24 cellular contexts compared by ENCODE assay signal in genomic region chr4:10496200-10496599, GRCh38. TPM values are rescaled to one million over a fixed set of nuclear protein-coding genes. Genes with fewer than 3 reads are reported as not detected.
DNase-seq lines count a peak whose midpoint lies in the region; ATAC-seq and TF ChIP-seq lines count a peak whose summit lies in the region.
"Had no signal": no experiment of that assay in that cellular context is flagged by ENCODE, and none has a peak within 500 bp of the region (broad histone marks: within the 10 kb centered on the region; RNA-seq: fewer than 3 reads in every experiment).

No MANE protein-coding gene starts in this region.

- peak overlapping the region; percentile 5 to 85 (median 76); a peak in 5 of 7 replicates for H3K27ac Mint-ChIP-seq in H9
- H3K27ac Mint-ChIP-seq in neural progenitor cell, result no peak overlapping the region
- H3K27ac Mint-ChIP-seq: HFFc6, T-cell had no signal

- no peak overlapping the region for H2BK5ac ChIP-seq in H9 (ENCODE audit: insufficient read length, low read length)

- H3K36me3 Mint-ChIP-seq in H9 (ENCODE audit: insufficient read depth in 1 of 3, low read depth in 3 of 3) (0 out of 7 replicates have a peak, but pooled peaks cover 0 to 1% (median 0%) of the 10 kb centered on the region in 3 experiments), neural progenitor cell (no peaks in the 10 kb centered on the region)
- H3K36me3 Mint-ChIP-seq: CD14-positive monocyte, T-cell had no signal

- H3K14ac ChIP-seq in H9 (ENCODE audit: insufficient read depth, low read length), result no peak overlapping the region

- no peak overlapping the region for H4K5ac ChIP-seq in H9 (ENCODE audit: insufficient read length, low read depth, low read length)

- peak overlapping the region; percentile 13 for H3K27ac ChIP-seq in H9 (ENCODE audit: insufficient read length, low read depth, low read length)
- peak overlapping the region; percentile 89 for H3K27ac ChIP-seq in neural progenitor cell
- H3K27ac ChIP-seq: GM23248 had no signal

- no peak overlapping the region for H2AK5ac ChIP-seq in H9 (ENCODE audit: insufficient read length, low read length)

- peaks cover 7% of the 10 kb centered on the region for H3K27me3 ChIP-seq in H9 (ENCODE audit: insufficient read depth, low read length)
- H3K27me3 ChIP-seq in NT2/D1 (ENCODE audit: insufficient read depth, insufficient read length), result peaks cover 3% of the 10 kb centered on the region
- H3K27me3 ChIP-seq in neural progenitor cell, result no peaks in the 10 kb centered on the region

- H3F3A ChIP-seq in neural progenitor cell (ENCODE audit: low read depth), result peaks cover 35% of the 10 kb centered on the region

- H3K9me3 ChIP-seq in H9 (ENCODE audit: control insufficient read depth, low read depth, low read length), result no peaks in the 10 kb centered on the region
- no peaks in the 10 kb centered on the region for H3K9me3 ChIP-seq in NT2/D1 (ENCODE audit: insufficient read depth, low read length)
- no peaks in the 10 kb centered on the region for H3K9me3 ChIP-seq in neural progenitor cell (ENCODE audit: low read depth)
- H3K9me3 ChIP-seq: SK-N-SH had no signal

- no peak overlapping the region for H3K23ac ChIP-seq in H9 (ENCODE audit: insufficient read length, low read depth, low read length)

- H4K20me1 ChIP-seq in H9 (ENCODE audit: control insufficient read depth, insufficient read depth, insufficient read length) (no peaks in the 10 kb centered on the region), neural progenitor cell (ENCODE audit: low read depth) (no peaks in the 10 kb centered on the region)

- H3K79me2 ChIP-seq in H9 (ENCODE audit: insufficient read depth, low read length), result no peaks in the 10 kb centered on the region
- H3K79me2 ChIP-seq in neural progenitor cell (ENCODE audit: low read depth), result no peaks in the 10 kb centered on the region

- H3K4me1 ChIP-seq in H9 (ENCODE audit: insufficient read depth, low read length) (peaks cover 22% of the 10 kb centered on the region; the same call in 1 of the 2 replicates), NT2/D1 (ENCODE audit: insufficient read depth, insufficient read length) (peaks cover 5% of the 10 kb centered on the region), neural progenitor cell (peaks cover 60% of the 10 kb centered on the region)

- peak; percentile 85 for DNase-seq in H9
- peak; percentile 79 for DNase-seq in NT2/D1 (ENCODE audit: low read depth, low spot score)
- peak; percentile 92 for DNase-seq in iPS DF 19.7 (ENCODE audit: low read depth, low spot score)
- peak; percentile 88 for DNase-seq in neural progenitor cell (ENCODE audit: low spot score)
- no peak for DNase-seq in H4 (ENCODE audit: low spot score)
- no peak for DNase-seq in foreskin melanocyte
- DNase-seq: ACHN; COR-L47; DMS 273 treated with DMSO at 0.1 percent for 48 hours; DND-41; GM23248; HFFc6; IMR-90; Karpas-422; NCI-H1417 treated with DMSO at 0.1 percent for 48 hours; NCI-H446 treated with DMSO at 0.1 percent for 48 hours; NK-92 treated with Interleukin-12 subunit alpha and Interleukin-12 subunit beta, amount 100 ng/mL, for 24 hours; OCI-M1; SHP77 treated with DMSO at 0.1 percent for 48 hours; SK-N-SH; T-cell had no signal

- WGBS in H9 (ENCODE audit: extremely low coverage, insufficient read length, low lambda C conversion rate), result no CpG with 5 or more reads among the region's 4 CpGs

- H3K36me3 ChIP-seq in NT2/D1 (ENCODE audit: insufficient read depth, insufficient read length, low read length) (no peaks in the 10 kb centered on the region), neural progenitor cell (no peaks in the 10 kb centered on the region)

- no peaks in the 10 kb centered on the region for H3K79me1 ChIP-seq in H9 (ENCODE audit: insufficient read depth, low read depth, low read length, poor library complexity, severe bottlenecking)

- no peak overlapping the region for H2BK12ac ChIP-seq in H9 (ENCODE audit: insufficient read length, low read depth, low read length)

- no peak overlapping the region for H3T11ph ChIP-seq in H9 (ENCODE audit: low read length)

- peaks cover 66% of the 10 kb centered on the region for H3K27me3 Mint-ChIP-seq in H9 (ENCODE audit: low read depth)
- H3K27me3 Mint-ChIP-seq in neural progenitor cell (ENCODE audit: insufficient read depth, low read depth), result peaks cover 6% of the 10 kb centered on the region

- H3K4ac ChIP-seq in H9 (ENCODE audit: low read depth, low read length), result no peak overlapping the region

- H2BK120ac ChIP-seq in H9 (ENCODE audit: low read depth, low read length, poor library complexity, severe bottlenecking), result no peak overlapping the region

- H3K9ac ChIP-seq in H9 (ENCODE audit: extremely low read depth, insufficient read length, low read length), result no peak overlapping the region
- no peak overlapping the region for H3K9ac ChIP-seq in NT2/D1 (ENCODE audit: insufficient read length, low read depth)
- H3K9ac ChIP-seq in neural progenitor cell, result no peak overlapping the region
- H3K9ac ChIP-seq: GM23248, SK-N-SH had no signal

- H3K56ac ChIP-seq in H9 (ENCODE audit: insufficient read length, low read depth, low read length), result no peak overlapping the region

- no peak overlapping the region for H4K8ac ChIP-seq in H9 (replicated peaks; ENCODE audit: insufficient read length, low read depth, low read length)

- H3K4me2 ChIP-seq in H9 (ENCODE audit: insufficient read depth, insufficient read length, low read length), result peak overlapping the region; percentile 28
- H3K4me2 ChIP-seq in neural progenitor cell, result peak overlapping the region; percentile 74
- H3K4me2 ChIP-seq: SK-N-SH had no signal

- peaks cover 50 to 57% of the 10 kb centered on the region in 2 experiments for H3K4me1 Mint-ChIP-seq in H9
- H3K4me1 Mint-ChIP-seq in neural progenitor cell, result peaks cover 40% of the 10 kb centered on the region
- H3K4me1 Mint-ChIP-seq: CD14-positive monocyte, T-cell had no signal

- H3K4me3 ChIP-seq in NT2/D1 (ENCODE audit: insufficient read length, low read depth), result no peak overlapping the region
- no peak overlapping the region for H3K4me3 ChIP-seq in neural progenitor cell
- H3K4me3 ChIP-seq: GM23248 had no signal

- H2AFZ ChIP-seq in H9 (ENCODE audit: low read length) (no peak overlapping the region), neural progenitor cell (replicated peaks) (no peak overlapping the region)
- H2AFZ ChIP-seq: GM23248 had no signal

- H3K18ac ChIP-seq in H9 (ENCODE audit: insufficient read length, low read depth, low read length), result no peak overlapping the region

- H3K4me3 Mint-ChIP-seq in H9 (peak overlapping the region; percentile 15 to 35; a peak in 4 of 5 replicates), neural progenitor cell (peak overlapping the region; percentile 1)
- H3K4me3 Mint-ChIP-seq: CD14-positive monocyte, HFFc6, T-cell had no signal

- ATAC-seq in HG03139 (IDR thresholded peaks at IDR 0.05; ENCODE audit: unreplicated experiment) (no peak), HG03108 (IDR thresholded peaks at IDR 0.05; ENCODE audit: unreplicated experiment) (no peak)
- ATAC-seq: T-cell had no signal

- no peaks in the 10 kb centered on the region for H3K23me2 ChIP-seq in H9 (ENCODE audit: insufficient read length, low read depth, low read length, poor library complexity, severe bottlenecking)

- TF ChIP-seq CTCF in H9 (conservative IDR thresholded peaks at IDR 0.05) (no peak), neural progenitor cell (IDR thresholded peaks at IDR 0.05) (no peak)

- no peak overlapping the region for H2BK20ac ChIP-seq in H9 (ENCODE audit: low read depth, low read length, poor library complexity, severe bottlenecking)

- H3K9me3 Mint-ChIP-seq in H9, result no peaks in the 10 kb centered on the region
- H3K9me3 Mint-ChIP-seq in neural progenitor cell, result peaks cover 3% of the 10 kb centered on the region
- H3K9me3 Mint-ChIP-seq: HFFc6, T-cell had no signal

- no peak overlapping the region for H4K91ac ChIP-seq in H9 (ENCODE audit: insufficient read length, low read depth, low read length)

- no peak overlapping the region for H2BK15ac ChIP-seq in H9 (ENCODE audit: low read depth, low read length)

RNA-seq across cellular contexts. Expression of gene ZNF518B, which starts 39.0 kb away (rescaled TPM):
- total RNA-seq in H9 (2021), result 9.6 and 11.5 TPM in 2 replicates
- 85.8 and 158 TPM in 2 replicates for total RNA-seq in neural progenitor cell (ENCODE audit: low replicate concordance)
- total RNA-seq in H4 (2014; rRNA removed; shearing (Covaris generic)), result 25.9 and 36.7 TPM in 2 replicates

Comparison
In these comparisons a context has a peak if more than half of its experiments do, and no peak if none do; other contexts are left out.
1. DNase-seq: peak in H9 (single experiment), NT2/D1 (single experiment), iPS DF 19.7 (single experiment) and neural progenitor cell (single experiment); none in H4 (single experiment) and foreskin melanocyte (single experiment).